In the genomic region with DNA sequence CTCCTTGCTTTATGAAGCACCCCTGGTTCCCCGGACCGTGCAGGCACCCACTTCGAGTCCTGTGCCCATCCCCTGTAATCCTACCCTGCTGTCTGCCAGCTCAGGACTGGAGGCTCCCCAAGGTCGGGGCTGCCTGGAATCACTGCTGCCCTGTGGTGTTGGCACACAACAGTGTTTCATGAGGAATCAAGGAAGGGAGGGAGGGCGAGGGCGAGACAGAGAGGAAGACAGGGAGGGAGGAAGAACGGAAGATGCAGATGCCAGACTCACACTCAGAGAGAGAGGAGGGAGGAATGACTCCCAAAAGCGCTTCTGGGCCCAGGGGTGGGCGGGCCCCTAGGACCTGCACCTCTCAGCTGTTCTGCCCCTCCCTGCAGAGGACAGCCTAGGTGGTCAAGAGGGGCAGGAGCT, we compare ENCODE assay signal across 18 cellular contexts. TPM values are rescaled to one million over a fixed set of nuclear protein-coding genes. Genes with fewer than 3 reads are reported as not detected.
"Had no signal": no experiment of that assay in that cellular context is flagged by ENCODE, and none has a peak within 500 bp of the region (broad histone marks: within the 10 kb centered on the region; RNA-seq: fewer than 3 reads in every experiment).

No MANE protein-coding gene starts in this region.

- H3K36me3 ChIP-seq: lower lobe of right lung, neutrophil, pancreas, right lobe of liver, suprapubic skin, thyroid gland had no signal

- ATAC-seq: left ventricle myocardium superior; lower lobe of right lung; naive thymus-derived CD8-positive, alpha-beta T cell; pancreas; right lobe of liver; stimulated activated naive CD8-positive, alpha-beta T cell treated with anti-CD3 and anti-CD28 coated beads, Interleukin-15, amount 100 ng/mL, for 72 hours had no signal

- H3K9me3 ChIP-seq: lower lobe of right lung, neutrophil, pancreas, right lobe of liver, thyroid gland had no signal

- H3K4me1 ChIP-seq: lower lobe of right lung, pancreas, right lobe of liver, thyroid gland had no signal

- H3K27me3 ChIP-seq: right lobe of liver, thyroid gland had no signal

- H3K27ac ChIP-seq: lower lobe of right lung, neutrophil, pancreas, right lobe of liver, suprapubic skin, thyroid gland had no signal

- DNase-seq: cortex of kidney; left ventricle myocardium superior; lower lobe of right lung; naive thymus-derived CD8-positive, alpha-beta T cell; nephron progenitor cell; pancreas; retina; right lobe of liver; small intestine; stimulated activated CD4-positive, alpha-beta T cell treated with anti-CD3 and anti-CD28 coated beads, Interleukin-12 subunit alpha, Interleukin-12 subunit beta, amount 100 ng/mL, for 4 hours; stimulated activated CD4-positive, alpha-beta T cell treated with anti-CD3 and anti-CD28 coated beads, Interleukin-1b, Interleukin-23, amount 100 ng/mL, for 48 hours; stimulated activated CD4-positive, alpha-beta T cell treated with anti-CD3 and anti-CD28 coated beads, Interleukin-4, amount 100 ng/mL, for 1 hour; stimulated activated CD8-positive, alpha-beta memory T cell treated with anti-CD3 and anti-CD28 coated beads, Interleukin-4, amount 100 ng/mL, for 48 hours; stimulated activated naive CD4-positive, alpha-beta T cell; stimulated activated naive CD8-positive, alpha-beta T cell treated with anti-CD3 and anti-CD28 coated beads, Interleukin-15, amount 100 ng/mL, for 72 hours; thyroid gland had no signal

- H3K4me3 ChIP-seq: lower lobe of right lung, pancreas, right lobe of liver, suprapubic skin, thyroid gland had no signal

RNA-seq across cellular contexts. Expression of a gene that starts 42.9 kb away (rescaled TPM):
- total RNA-seq: naive thymus-derived CD8-positive, alpha-beta T cell had no signal
- polyA plus RNA-seq: naive thymus-derived CD8-positive, alpha-beta T cell had no signal
